In the genomic region with DNA sequence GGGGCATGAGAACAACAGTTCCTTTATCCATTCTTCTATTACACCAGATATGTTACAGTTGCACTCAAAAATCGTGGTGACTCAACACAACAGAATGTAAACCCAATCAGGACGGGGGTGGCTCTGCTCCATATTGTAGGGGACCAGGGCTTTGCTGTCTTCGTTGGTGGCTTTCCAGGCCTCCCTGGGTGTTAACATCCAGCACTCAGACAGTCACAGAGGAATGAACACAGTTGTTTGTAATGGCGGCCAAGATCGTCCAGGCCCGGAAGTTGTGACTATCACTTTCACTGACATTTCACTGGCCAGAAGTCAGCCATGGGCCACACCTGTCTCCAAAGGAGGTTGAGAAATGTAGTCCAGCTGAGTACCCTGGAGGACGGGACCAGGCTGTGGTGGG, we compare ENCODE assay signal across 14 cellular contexts.
DNase-seq lines count a peak whose midpoint lies in the region; TF ChIP-seq lines count a peak whose summit lies in the region.
"Had no signal": no experiment of that assay in that cellular context is flagged by ENCODE, and none has a peak within 500 bp of the region (broad histone marks: within the 10 kb centered on the region; RNA-seq: fewer than 3 reads in every experiment).

No MANE protein-coding gene starts in this region.

- H3K27me3 ChIP-seq in MG63: no peaks in the 10 kb centered on the region
- H3K27me3 ChIP-seq in muscle layer of colon (ENCODE audit: control insufficient read depth in 1 of 2, insufficient read depth in 2 of 2, low read length in 2 of 2): no peaks in the 10 kb centered on the region

- TF ChIP-seq CTCF in GM10266 (IDR thresholded peaks at IDR 0.05; ENCODE audit: control insufficient read depth, insufficient read depth, low read depth, missing control alignments): no peak

- peak overlapping the region; percentile 28 for H3K27ac ChIP-seq in muscle layer of colon (ENCODE audit: low read depth, low read length)

- peak; percentile 56 for DNase-seq in AG08396 (ENCODE audit: low spot score)
- peak; percentile 41 for DNase-seq in MG63
- DNase-seq in fibroblast of gingiva (ENCODE audit: low read depth): peak; percentile 72
- no peak for DNase-seq in G401 (ENCODE audit: low spot score)
- DNase-seq in stimulated activated naive CD4-positive, alpha-beta T cell (lab: John Stamatoyannopoulos, UW): no peak
- DNase-seq in hippocampal formation (lab: John Stamatoyannopoulos, UW): no peak
- no peak for DNase-seq in GM10266 (ENCODE audit: extremely low spot score)
- DNase-seq: activated CD4-positive, alpha-beta T cell treated with anti-CD3 and anti-CD28 coated beads for 4 hours; activated effector memory CD4-positive, alpha-beta T cell treated with Interleukin-2 at 50 U/mL for 16 hours; Caco-2; NCI-H1048; NCI-H524; OCI-M1 had no signal

- in situ Hi-C loops in G401 (cut with HindIII; ENCODE audit: low sequenced_read_pairs): no loop called here

- H3K9me3 ChIP-seq in MG63 (no peaks in the 10 kb centered on the region), muscle layer of colon (ENCODE audit: low read length) (no peaks in the 10 kb centered on the region)

- peaks cover 49% of the 10 kb centered on the region for H3K4me1 ChIP-seq in muscle layer of colon (ENCODE audit: insufficient read depth, low read length)
- H3K4me1 ChIP-seq: Caco-2 had no signal

- no peaks in the 10 kb centered on the region for H3K36me3 ChIP-seq in MG63
- no peaks in the 10 kb centered on the region for H3K36me3 ChIP-seq in muscle layer of colon (ENCODE audit: insufficient read depth, low read length)

- H3K4me3 ChIP-seq in MG63: no peak overlapping the region
- no peak overlapping the region for H3K4me3 ChIP-seq in muscle layer of colon (ENCODE audit: low read depth in 1 of 2, low read length in 2 of 2)

- H3K9ac ChIP-seq in muscle layer of colon (ENCODE audit: low read length): no peak overlapping the region

Comparison
In these comparisons a context has a peak if more than half of its experiments do, and no peak if none do; other contexts are left out.
1. DNase-seq: peak in AG08396 (single experiment), MG63 (single experiment) and fibroblast of gingiva (single experiment); none in G401 (single experiment), stimulated activated naive CD4-positive, alpha-beta T cell (0 of 6), hippocampal formation (0 of 2) and GM10266 (single experiment).